Comparison of ENCODE assay signal across 1 cellular context in genomic region chr5:150485770-150486401, GRCh38.
TF ChIP-seq lines count a peak whose summit lies in the region.

No MANE protein-coding gene starts in this region.

TF ChIP-seq in K562, 482 proteins besides CTCF, POLR2A, EP300 and RAD21 (continued from another document and continues in another):
- TF ChIP-seq GABPB1 (CRISPR knock-in tag; IDR thresholded peaks at IDR 0.05) (peak; percentile 53; the same call in 1 of the 2 replicates), ZBTB17 (CRISPR knock-in tag; IDR thresholded peaks at IDR 0.05) (0 out of 2 replicates have a peak, but pooled peaks have one; percentile 49), ZNF79 (CRISPR knock-in tag; IDR thresholded peaks at IDR 0.05; ENCODE audit: low read depth) (no peak), KLF6 (CRISPR knock-in tag; IDR thresholded peaks at IDR 0.05; ENCODE audit: borderline replicate concordance) (no peak), NRF1 (conservative IDR thresholded peaks at IDR 0.05 in 1 of 2, IDR thresholded peaks at IDR 0.05 in 1 of 2) (no peak), WHSC1 (IDR thresholded peaks at IDR 0.05; ENCODE audit: low read length) (no peak), EP400 (IDR thresholded peaks at IDR 0.05) (peak; percentile 36; the same call in 1 of the 2 replicates), PRPF4 (IDR thresholded peaks at IDR 0.05; ENCODE audit: insufficient read depth, low read depth, low read length, poor library complexity, severe bottlenecking) (peak; percentile 68), MAX (CRISPR knock-in tag; IDR thresholded peaks at IDR 0.05) (0 out of 2 replicates have a peak, but pooled peaks have one; percentile 43), CXXC5 (CRISPR knock-in tag; IDR thresholded peaks at IDR 0.05) (0 out of 2 replicates have a peak, but pooled peaks have one; percentile 8), BDP1 (IDR thresholded peaks at IDR 0.05; ENCODE audit: insufficient read depth, insufficient read length) (no peak), SMAD3 (CRISPR knock-in tag; conservative IDR thresholded peaks at IDR 0.05) (no peak), TFE3 (CRISPR knock-in tag; IDR thresholded peaks at IDR 0.05) (peak; percentile 90; the same call in 1 of the 2 replicates), E2F6 (IDR thresholded peaks at IDR 0.05; ENCODE audit: borderline replicate concordance in 1 of 2, extremely low read depth in 1 of 2, insufficient read depth in 1 of 2, insufficient read length in 1 of 2, low read depth in 1 of 2, low read length in 1 of 2, poor library complexity in 1 of 2, severe bottlenecking in 1 of 2) (peak in 1 of 2 experiments; percentile 59), MAZ (CRISPR knock-in tag; conservative IDR thresholded peaks at IDR 0.05 in 1 of 2, IDR thresholded peaks at IDR 0.05 in 1 of 2) (peak in 1 of 2 experiments; percentile 83; a peak in 3 of 4 replicates), EGR1 (conservative IDR thresholded peaks at IDR 0.05) (peak; percentile 37), ZNF639 (CRISPR knock-in tag; conservative IDR thresholded peaks at IDR 0.05 in 1 of 2, IDR thresholded peaks at IDR 0.05 in 1 of 2) (peak in 1 of 2 experiments; percentile 94; a peak in 2 of 4 replicates), FOXP1 (CRISPR knock-in tag; IDR thresholded peaks at IDR 0.05) (peak; percentile 41; the same call in 1 of the 2 replicates), HNRNPLL (IDR thresholded peaks at IDR 0.05; ENCODE audit: low read depth, low read length, poor library complexity, severe bottlenecking) (peak; percentile 21), CTBP1 (IDR thresholded peaks at IDR 0.05; ENCODE audit: borderline replicate concordance) (0 out of 2 replicates have a peak, but pooled peaks have one; percentile 25), FOXA3 (CRISPR knock-in tag; conservative IDR thresholded peaks at IDR 0.05 in 1 of 2, IDR thresholded peaks at IDR 0.05 in 1 of 2) (no peak), L3MBTL2 (IDR thresholded peaks at IDR 0.05) (peak; percentile 64; the same call in 1 of the 2 replicates), HDAC1 (IDR thresholded peaks at IDR 0.05) (0 out of 4 replicates have a peak, but pooled peaks of 1 of the 2 experiments have one; percentile 22), ZFX (CRISPR knock-in tag; IDR thresholded peaks at IDR 0.05) (peak; percentile 77), VEZF1 (CRISPR knock-in tag; IDR thresholded peaks at IDR 0.05) (peak; percentile 93), CCNT2 (IDR thresholded peaks at IDR 0.05; ENCODE audit: borderline replicate concordance, extremely low read depth, insufficient read length, low read depth, low read length) (peak; percentile 33), TCF3 (CRISPR knock-in tag; IDR thresholded peaks at IDR 0.05) (no peak), PRDM10 (IDR thresholded peaks at IDR 0.05; ENCODE audit: partially characterized antibody) (no peak), TCF15 (CRISPR knock-in tag; IDR thresholded peaks at IDR 0.05) (no peak), ZNF644 (tag; IDR thresholded peaks at IDR 0.05; ENCODE audit: low read depth) (no peak), KDM2B (CRISPR knock-in tag; IDR thresholded peaks at IDR 0.05) (0 out of 2 replicates have a peak, but pooled peaks have one; percentile 69), SAFB (IDR thresholded peaks at IDR 0.05; ENCODE audit: borderline replicate concordance, low read depth, low read length) (peak; percentile 31; the same call in 1 of the 2 replicates), POLR2G (IDR thresholded peaks at IDR 0.05; ENCODE audit: low read depth, low read length) (peak; percentile 83), SIN3A (IDR thresholded peaks at IDR 0.05; ENCODE audit: borderline replicate concordance in 2 of 2, control insufficient read depth in 1 of 2, low read depth in 2 of 2, low read length in 2 of 2) (peak in 1 of 2 experiments; percentile 5; a peak in 1 of 4 replicates), U2AF1 (optimal IDR thresholded peaks at IDR 0.05; ENCODE audit: low read depth, low read length) (no peak), HMGN3 (IDR thresholded peaks at IDR 0.05; ENCODE audit: borderline replicate concordance, extremely low read depth, insufficient read length, low read depth, low read length) (peak; percentile 26), GTF2E2 (tag; IDR thresholded peaks at IDR 0.05) (no peak; the same call in 1 of the 2 replicates), ZC3H4 (CRISPR knock-in tag; IDR thresholded peaks at IDR 0.05; ENCODE audit: borderline replicate concordance) (no peak), FUS (optimal IDR thresholded peaks at IDR 0.05; ENCODE audit: low read depth, low read length) (peak; percentile 31), IRF2 (CRISPR knock-in tag; IDR thresholded peaks at IDR 0.05) (no peak), MYC (IDR thresholded peaks at IDR 0.05; ENCODE audit: low read depth, low read length) (peak; percentile 41; the same call in 1 of the 2 replicates), MYC (CRISPR knock-in tag; IDR thresholded peaks at IDR 0.05; ENCODE audit: borderline replicate concordance, low read depth) (no peak), ZFP30 (CRISPR knock-in tag; IDR thresholded peaks at IDR 0.05; ENCODE audit: borderline replicate concordance) (no peak), PCBP1 (IDR thresholded peaks at IDR 0.05; ENCODE audit: low read depth, low read length, poor library complexity, severe bottlenecking) (peak; percentile 81), KDM5B (IDR thresholded peaks at IDR 0.05; ENCODE audit: insufficient replicate concordance, low read depth, low read length) (peak; percentile 50), TEAD1 (CRISPR knock-in tag; IDR thresholded peaks at IDR 0.05) (peak in 1 of 2 experiments; percentile 37; a peak in 1 of 4 replicates), PTRF (tag; IDR thresholded peaks at IDR 0.05) (no peak), NR2C2 (CRISPR knock-in tag; IDR thresholded peaks at IDR 0.05) (0 out of 2 replicates have a peak, but pooled peaks have one; percentile 38), NR2C2 (tag; IDR thresholded peaks at IDR 0.05) (peak; percentile 92), RB1 (IDR thresholded peaks at IDR 0.05; ENCODE audit: low read depth) (peak; percentile 47; the same call in 1 of the 2 replicates), ZNF766 (CRISPR knock-in tag; conservative IDR thresholded peaks at IDR 0.05) (0 out of 2 replicates have a peak, but pooled peaks have one; percentile 35), ZNF124 (CRISPR knock-in tag; IDR thresholded peaks at IDR 0.05) (no peak)
- TF ChIP-seq, protein P1, sequence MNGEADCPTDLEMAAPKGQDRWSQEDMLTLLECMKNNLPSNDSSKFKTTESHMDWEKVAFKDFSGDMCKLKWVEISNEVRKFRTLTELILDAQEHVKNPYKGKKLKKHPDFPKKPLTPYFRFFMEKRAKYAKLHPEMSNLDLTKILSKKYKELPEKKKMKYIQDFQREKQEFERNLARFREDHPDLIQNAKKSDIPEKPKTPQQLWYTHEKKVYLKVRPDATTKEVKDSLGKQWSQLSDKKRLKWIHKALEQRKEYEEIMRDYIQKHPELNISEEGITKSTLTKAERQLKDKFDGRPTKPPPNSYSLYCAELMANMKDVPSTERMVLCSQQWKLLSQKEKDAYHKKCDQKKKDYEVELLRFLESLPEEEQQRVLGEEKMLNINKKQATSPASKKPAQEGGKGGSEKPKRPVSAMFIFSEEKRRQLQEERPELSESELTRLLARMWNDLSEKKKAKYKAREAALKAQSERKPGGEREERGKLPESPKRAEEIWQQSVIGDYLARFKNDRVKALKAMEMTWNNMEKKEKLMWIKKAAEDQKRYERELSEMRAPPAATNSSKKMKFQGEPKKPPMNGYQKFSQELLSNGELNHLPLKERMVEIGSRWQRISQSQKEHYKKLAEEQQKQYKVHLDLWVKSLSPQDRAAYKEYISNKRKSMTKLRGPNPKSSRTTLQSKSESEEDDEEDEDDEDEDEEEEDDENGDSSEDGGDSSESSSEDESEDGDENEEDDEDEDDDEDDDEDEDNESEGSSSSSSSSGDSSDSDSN (IDR thresholded peaks at IDR 0.05; ENCODE audit: borderline replicate concordance in 1 of 2, low read depth in 2 of 2, low read length in 2 of 2): peak in 1 of 2 experiments; percentile 79; a peak in 2 of 4 replicates
- TF ChIP-seq, protein P2, sequence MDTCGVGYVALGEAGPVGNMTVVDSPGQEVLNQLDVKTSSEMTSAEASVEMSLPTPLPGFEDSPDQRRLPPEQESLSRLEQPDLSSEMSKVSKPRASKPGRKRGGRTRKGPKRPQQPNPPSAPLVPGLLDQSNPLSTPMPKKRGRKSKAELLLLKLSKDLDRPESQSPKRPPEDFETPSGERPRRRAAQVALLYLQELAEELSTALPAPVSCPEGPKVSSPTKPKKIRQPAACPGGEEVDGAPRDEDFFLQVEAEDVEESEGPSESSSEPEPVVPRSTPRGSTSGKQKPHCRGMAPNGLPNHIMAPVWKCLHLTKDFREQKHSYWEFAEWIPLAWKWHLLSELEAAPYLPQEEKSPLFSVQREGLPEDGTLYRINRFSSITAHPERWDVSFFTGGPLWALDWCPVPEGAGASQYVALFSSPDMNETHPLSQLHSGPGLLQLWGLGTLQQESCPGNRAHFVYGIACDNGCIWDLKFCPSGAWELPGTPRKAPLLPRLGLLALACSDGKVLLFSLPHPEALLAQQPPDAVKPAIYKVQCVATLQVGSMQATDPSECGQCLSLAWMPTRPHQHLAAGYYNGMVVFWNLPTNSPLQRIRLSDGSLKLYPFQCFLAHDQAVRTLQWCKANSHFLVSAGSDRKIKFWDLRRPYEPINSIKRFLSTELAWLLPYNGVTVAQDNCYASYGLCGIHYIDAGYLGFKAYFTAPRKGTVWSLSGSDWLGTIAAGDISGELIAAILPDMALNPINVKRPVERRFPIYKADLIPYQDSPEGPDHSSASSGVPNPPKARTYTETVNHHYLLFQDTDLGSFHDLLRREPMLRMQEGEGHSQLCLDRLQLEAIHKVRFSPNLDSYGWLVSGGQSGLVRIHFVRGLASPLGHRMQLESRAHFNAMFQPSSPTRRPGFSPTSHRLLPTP (IDR thresholded peaks at IDR 0.05; ENCODE audit: borderline replicate concordance, extremely low read depth, insufficient read length): peak; percentile 79
